27 cellular contexts compared by ENCODE assay signal in the genomic region with DNA sequence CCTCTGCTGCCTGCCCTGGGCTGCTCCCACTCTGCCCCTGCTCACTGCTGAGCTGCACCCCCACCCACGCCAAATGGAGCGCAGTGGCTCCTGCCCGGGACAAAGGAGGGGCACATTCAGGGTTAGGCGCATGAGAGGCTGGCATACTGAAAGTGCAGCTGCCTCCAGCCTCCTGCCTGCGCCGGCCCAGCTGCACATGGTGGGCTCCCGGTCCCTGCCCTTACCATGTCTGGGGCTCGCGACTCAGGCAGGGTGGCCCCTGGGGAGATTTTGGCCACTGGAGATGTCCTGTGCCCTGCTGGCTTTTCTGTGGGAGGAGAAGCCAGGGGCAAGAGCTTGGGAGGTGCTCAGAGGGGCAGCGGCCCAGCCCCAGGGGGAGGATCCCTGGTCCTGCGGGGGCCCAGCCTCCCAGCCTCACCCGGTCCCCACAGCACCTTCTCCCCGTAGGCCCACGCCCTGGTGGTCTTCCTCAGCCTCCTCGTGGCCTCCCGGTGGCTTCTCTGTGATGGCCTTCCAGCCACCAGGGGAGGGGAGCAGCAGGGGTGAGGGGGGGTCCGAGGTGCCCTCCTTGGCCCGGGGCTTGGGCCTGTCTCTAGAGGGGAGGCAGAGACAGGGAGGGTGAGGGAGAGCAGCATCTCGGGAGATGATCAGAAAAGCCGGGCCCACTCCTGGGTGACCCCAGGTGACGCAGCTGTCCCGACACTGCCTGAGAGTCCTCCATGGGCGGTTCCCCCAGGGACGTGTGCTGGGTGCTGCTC. TPM values are rescaled to one million over a fixed set of nuclear protein-coding genes. Genes with fewer than 3 reads are reported as not detected.
"Had no signal": no experiment of that assay in that cellular context is flagged by ENCODE, and none has a peak within 500 bp of the region (broad histone marks: within the 10 kb centered on the region; RNA-seq: fewer than 3 reads in every experiment).

No MANE protein-coding gene starts in this region.

- DNase-seq: dermis blood vessel endothelial cell; dorsolateral prefrontal cortex; effector CD4-positive, alpha-beta T cell; effector memory CD4-positive, alpha-beta T cell; endodermal cell; erythroblast; esophagus squamous epithelium; foreskin fibroblast; foreskin melanocyte; gastrocnemius medialis; glutamatergic neuron; head of caudate nucleus; heart right ventricle; hippocampal formation; left cardiac atrium; left lung; left ventricle myocardium superior; lower lobe of right lung; mesenchymal stem cell; mucosa of descending colon; naive B cell had no signal

- H3K4me1 ChIP-seq: gastrocnemius medialis had no signal

- H3K4me3 ChIP-seq: coronary artery, dorsolateral prefrontal cortex, esophagus squamous epithelium, gastrocnemius medialis, heart right ventricle, left lung, lower lobe of right lung, mucosa of descending colon had no signal

- H3K36me3 ChIP-seq: esophagus squamous epithelium, gastrocnemius medialis, heart right ventricle, left lung, lower lobe of right lung had no signal

- H3K9me3 ChIP-seq: esophagus squamous epithelium, gastrocnemius medialis, heart right ventricle, left lung, lower lobe of right lung, mucosa of descending colon had no signal

- FAIRE-seq: colon, endometrium, islet of Langerhans, keratinocyte had no signal

- H3K27ac ChIP-seq: coronary artery, dorsolateral prefrontal cortex, epithelial cell of prostate, esophagus squamous epithelium, gastrocnemius medialis, heart right ventricle, left lung, lower lobe of right lung had no signal

RNA-seq across cellular contexts. Expression of a gene that starts 11.8 kb away (rescaled TPM):
- polyA plus RNA-seq: heart right ventricle had no signal
